ENCODE assay signal across 15 cellular contexts in genomic region chr15:79089331-79089889, GRCh38. TPM values are rescaled to one million over a fixed set of nuclear protein-coding genes. Genes with fewer than 3 reads are reported as not detected.
DNase-seq lines count a peak whose midpoint lies in the region; ATAC-seq, FAIRE-seq and TF ChIP-seq lines count a peak whose summit lies in the region.
"Had no signal": no experiment of that assay in that cellular context is flagged by ENCODE, and none has a peak within 500 bp of the region (broad histone marks: within the 10 kb centered on the region; RNA-seq: fewer than 3 reads in every experiment).

No MANE protein-coding gene starts in this region.

- peak overlapping the region; percentile 83; the same call in 1 of the 2 replicates for H2BK15ac ChIP-seq in H1 (ENCODE audit: low read length)

- H2BK20ac ChIP-seq in H1 (ENCODE audit: low read length), result no peak overlapping the region

- H3K9me3 Mint-ChIP-seq in nephron, result peaks cover 3% of the 10 kb centered on the region

- TF ChIP-seq EP300 in H1 (IDR thresholded peaks at IDR 0.05; ENCODE audit: borderline replicate concordance in 1 of 2, low read depth in 2 of 2, low read length in 2 of 2), result no peak

- H2AK5ac ChIP-seq in H1 (ENCODE audit: low read depth, low read length), result no peak overlapping the region

- H3K27ac Mint-ChIP-seq in nephron, result no peak overlapping the region
- H3K27ac Mint-ChIP-seq: activated CD4-positive, alpha-beta T cell treated with anti-CD3 and anti-CD28 coated beads for 36 hours had no signal

- POLR2A ChIA-PET in H1 (lab: Charles Lee; ENCODE audit: partially characterized antibody), result no interaction called here

- peaks cover 29% of the 10 kb centered on the region for H3K23me2 ChIP-seq in H1 (ENCODE audit: low read depth, low read length)

- TF ChIP-seq CTCF in BE2C (IDR thresholded peaks at IDR 0.05; ENCODE audit: low read depth, low read length), result no peak
- no peak for TF ChIP-seq CTCF in GM13976 (IDR thresholded peaks at IDR 0.05; ENCODE audit: borderline replicate concordance, control extremely low read depth, extremely low read depth, insufficient read depth, missing control alignments)
- TF ChIP-seq CTCF in H1 (IDR thresholded peaks at IDR 0.05; ENCODE audit: control extremely low read depth in 1 of 3, insufficient read depth in 1 of 3, low read depth in 1 of 3, low read length in 3 of 3), result no peak
- TF ChIP-seq CTCF in nephron (IDR thresholded peaks at IDR 0.05; ENCODE audit: unreplicated experiment in 3 of 3), result no peak

- H2AFZ ChIP-seq in H1 (ENCODE audit: low read length), result no peak overlapping the region
- H2AFZ ChIP-seq: parathyroid adenoma had no signal

- no peaks in the 10 kb centered on the region for H3K79me1 ChIP-seq in H1 (ENCODE audit: low read depth, low read length)

- TF ChIP-seq RAD21 in H1 (IDR thresholded peaks at IDR 0.05 in 1 of 2, conservative IDR thresholded peaks at IDR 0.05 in 1 of 2; ENCODE audit: low read depth in 2 of 2, low read length in 2 of 2), result no peak

- no peak overlapping the region; the same call in 1 of the 2 replicates for H3K18ac ChIP-seq in H1 (ENCODE audit: extremely low read depth, low read length)

- H3K9me3 ChIP-seq in BE2C (no peaks in the 10 kb centered on the region), H1 (ENCODE audit: insufficient read depth in 2 of 2, low read depth in 1 of 2, low read length in 1 of 2) (no peaks in the 10 kb centered on the region)

- H3K56ac ChIP-seq in H1 (replicated peaks; ENCODE audit: insufficient read length, low read depth, low read length), result no peak overlapping the region

- no peak overlapping the region for H4K5ac ChIP-seq in H1 (ENCODE audit: insufficient read length, low read depth, low read length)

- H3K23ac ChIP-seq in H1 (ENCODE audit: insufficient read length), result no peak overlapping the region

- H3K4ac ChIP-seq in H1 (replicated peaks; ENCODE audit: insufficient read length, low read depth, low read length), result no peak overlapping the region

- no peak overlapping the region for H4K91ac ChIP-seq in H1 (replicated peaks; ENCODE audit: insufficient read length, low read length)

- H3K14ac ChIP-seq in H1 (ENCODE audit: insufficient read length), result no peak overlapping the region

- H3K27me3 ChIP-seq in BE2C, result peaks cover 85% of the 10 kb centered on the region
- peaks cover 54 to 95% (median 84%) of the 10 kb centered on the region in 4 experiments for H3K27me3 ChIP-seq in H1 (replicated peaks in 1 of 4; ENCODE audit: control insufficient read depth in 3 of 4, extremely low read depth in 1 of 4, insufficient read depth in 3 of 4, low read length in 3 of 4)

- H3K4me3 ChIP-seq in BE2C (ENCODE audit: low read depth, low read length) (peak overlapping the region; percentile 8; the same call in 1 of the 2 replicates), H1 (ENCODE audit: extremely low read depth in 1 of 4, insufficient read depth in 2 of 4, low read depth in 3 of 4, low read length in 4 of 4) (peak overlapping the region; percentile 43 to 65 (median 52))
- H3K4me3 ChIP-seq: SK-N-MC had no signal

- H3K27me3 Mint-ChIP-seq in nephron (ENCODE audit: low read depth), result peaks cover 98% of the 10 kb centered on the region

- no peak overlapping the region for H2BK12ac ChIP-seq in H1 (ENCODE audit: low read depth, low read length)

- H3K36me3 ChIP-seq in BE2C (no peaks in the 10 kb centered on the region), H1 (ENCODE audit: control insufficient read depth in 2 of 4, insufficient read depth in 4 of 4, low read length in 3 of 4) (no peaks in the 10 kb centered on the region)

- H3K79me2 ChIP-seq in H1 (ENCODE audit: control insufficient read depth in 1 of 2, insufficient read depth in 2 of 2, low read length in 2 of 2), result no peaks in the 10 kb centered on the region
- H3K79me2 ChIP-seq: parathyroid adenoma had no signal

- H3K4me3 Mint-ChIP-seq in nephron, result peak overlapping the region in 2 of 3 experiments; percentile 6 to 85
- H3K4me3 Mint-ChIP-seq: activated CD4-positive, alpha-beta T cell treated with anti-CD3 and anti-CD28 coated beads for 36 hours had no signal

- peaks cover 16% of the 10 kb centered on the region for H3K4me1 Mint-ChIP-seq in nephron

- H3K4me1 ChIP-seq in BE2C (no peaks in the 10 kb centered on the region), H1 (replicated peaks in 1 of 4; ENCODE audit: control insufficient read depth in 3 of 4, insufficient read depth in 4 of 4, low read length in 3 of 4) (peaks cover 0 to 19% (median 11%) of the 10 kb centered on the region in 4 experiments; a peak in 6 of 7 replicates)
- H3K4me1 ChIP-seq: parathyroid adenoma had no signal

- CTCF ChIA-PET in H1 (lab: Charles Lee; ENCODE audit: partially characterized antibody), result interaction anchor here (0.7 to 4.0 kb wide), 13 partner anchors 9 to 96 kb away, joined by 3 to 26 read pairs (median 3); no protein-coding TSS in a partner anchor

- WGBS in H1 (ENCODE audit: extremely low coverage in 1 of 2, insufficient coverage in 1 of 2, insufficient read length in 1 of 2, insufficient replicate concordance in 2 of 2, low coverage in 1 of 2, low lambda C conversion rate in 2 of 2, missing lambda C conversion rate in 1 of 2), 2 experiments, result 3% methylated on average over 34 of the region's 47 CpGs; no CpG with 5 or more reads in 1 of the 2 experiments

- no peak overlapping the region for H3K27ac ChIP-seq in H1 (ENCODE audit: low read depth, low read length)
- H3K27ac ChIP-seq: parathyroid adenoma, SK-N-MC had no signal

- H3K36me3 Mint-ChIP-seq in nephron (ENCODE audit: low read depth), result no peaks in the 10 kb centered on the region

- in situ Hi-C loops in GM13976 (cut with MboI; ENCODE audit: low sequenced_read_pairs, unreplicated experiment), result no loop called here

- no peak overlapping the region for H3K9ac ChIP-seq in H1 (replicated peaks in 1 of 4; ENCODE audit: extremely low read depth in 1 of 4, low read depth in 3 of 4, low read length in 3 of 4)
- H3K9ac ChIP-seq: parathyroid adenoma had no signal

- TF ChIP-seq POLR2A in H1 (IDR thresholded peaks at IDR 0.05; ENCODE audit: control extremely low read depth in 1 of 2, low read depth in 2 of 2, low read length in 2 of 2), result no peak

- no peak for FAIRE-seq in H1 (lab: Jason Lieb, UNC)
- FAIRE-seq: H54 had no signal

- no peak overlapping the region for H2BK5ac ChIP-seq in H1 (ENCODE audit: low read depth, low read length)

- H2BK120ac ChIP-seq in H1 (replicated peaks; ENCODE audit: low read depth, low read length), result no peak overlapping the region

- peak overlapping the region; percentile 89 to 96 for H3K4me2 ChIP-seq in H1 (ENCODE audit: insufficient read depth in 1 of 2, low read depth in 2 of 2, low read length in 2 of 2)

- ATAC-seq in GM21737 (IDR thresholded peaks at IDR 0.05; ENCODE audit: unreplicated experiment), result no peak
- ATAC-seq: activated CD4-positive, alpha-beta T cell treated with anti-CD3 and anti-CD28 coated beads for 36 hours; stimulated activated naive CD8-positive, alpha-beta T cell treated with anti-CD3 and anti-CD28 coated beads, Interleukin-15, Interleukin-2, amounts not matched to agents 100 U/mL and 50 U/mL, for 24 hours had no signal

- peaks cover 3 to 13% of the 10 kb centered on the region in 2 experiments for H4K20me1 ChIP-seq in H1 (replicated peaks in 1 of 2; ENCODE audit: control insufficient read depth in 1 of 2, insufficient read depth in 2 of 2, low read length in 2 of 2)

- peak overlapping the region; percentile 38; the same call in 1 of the 2 replicates for H4K8ac ChIP-seq in H1 (ENCODE audit: extremely low read depth, insufficient read depth, low read length)

- DNase-seq in BE2C, result no peak
- peak; percentile 51 for DNase-seq in GM13976 (ENCODE audit: low spot score)
- DNase-seq in H1 (ENCODE audit: low read depth in 1 of 2, low spot score in 2 of 2), result peak in 1 of 2 experiments; percentile 79
- no peak for DNase-seq in NCI-H82 treated with DMSO at 0.1 percent for 48 hours (lab: John Stamatoyannopoulos, UW; ENCODE audit: unreplicated experiment)
- no peak for DNase-seq in activated naive CD4-positive, alpha-beta T cell treated with anti-CD3 and anti-CD28 coated beads, Interleukin-2, amount 50 U/mL, for 16 hours
- no peak for DNase-seq in GDM1 (lab: John Stamatoyannopoulos, UW)
- DNase-seq: activated CD4-positive, alpha-beta T cell treated with anti-CD3 and anti-CD28 coated beads for 36 hours; activated effector memory CD4-positive, alpha-beta T cell treated with anti-CD3 and anti-CD28 coated beads, Interleukin-2, amount 50 U/mL, for 16 hours; NCI-H1105; stimulated activated naive CD8-positive, alpha-beta T cell treated with anti-CD3 and anti-CD28 coated beads, Interleukin-15, Interleukin-2, amounts not matched to agents 100 U/mL and 50 U/mL, for 24 hours had no signal

TF ChIP-seq in H1, 55 proteins besides CTCF, POLR2A, EP300 and RAD21:
- peak; percentile 4 for TF ChIP-seq ASH2L (IDR thresholded peaks at IDR 0.05; ENCODE audit: low read length)
- no peak for TF ChIP-seq POU5F1 (IDR thresholded peaks at IDR 0.05; ENCODE audit: low read depth, low read length)
- 0 out of 2 replicates have a peak, but pooled peaks have one; percentile 9 for TF ChIP-seq GABPA (IDR thresholded peaks at IDR 0.05; ENCODE audit: borderline replicate concordance, insufficient read depth, low read length)
TF ChIP-seq in H1: peak in this region for 2.

RNA-seq across cellular contexts. Expression of gene RASGRF1, which starts 1.2 kb away (rescaled TPM):
- polyA plus RNA-seq in BE2C (2012; ENCODE audit: insufficient read depth, insufficient read length, low read depth), result 0.15 TPM
- 0.34 and 0.67 TPM in 2 replicates for total RNA-seq in H1 (2021; fragmentation: NEBNext Ultra II Directional; extraction: Animal tissue kit (Norgen Biotek cat#: 25700))
- polyA plus RNA-seq in H1 (2011; rRNA removed), result 0.42 and 0.61 TPM in 2 replicates
- 0.40 TPM for polyA plus RNA-seq in H1 (2011; cell fraction: cytosol; rRNA removed)
- 1.1 TPM for polyA plus RNA-seq in H1 (2011; cell fraction: nucleus; rRNA removed)
- polyA plus RNA-seq in H1 (2012, experiment 1 of 2), result 0.46 to 1.0 TPM (median 0.54 TPM) in 4 replicates
- 0.10 TPM for polyA plus RNA-seq in H1 (2012, experiment 2 of 2)
- polyA plus RNA-seq in H1 (2013, experiment 1 of 2), result 0.12 TPM
- 0.11 TPM for polyA plus RNA-seq in H1 (2013, experiment 2 of 2)
- polyA minus RNA-seq in H1 (2011; rRNA and poly(A)+ RNA removed), result 1.1 and 1.2 TPM in 2 replicates
- 1.0 TPM for polyA minus RNA-seq in H1 (2011; cell fraction: cytosol; rRNA and poly(A)+ RNA removed)
- 2.0 TPM for polyA minus RNA-seq in H1 (2011; cell fraction: nucleus; rRNA and poly(A)+ RNA removed)
- total RNA-seq: activated CD4-positive, alpha-beta T cell treated with anti-CD3 and anti-CD28 coated beads for 36 hours had no signal
